11 cellular contexts compared by ENCODE assay signal in genomic region chr6:170480045-170480714, GRCh38.
A peak's percentile ranks its signal among the peaks of the same experiment; 100 is the strongest.
DNase-seq lines count a peak whose midpoint lies in the region; ATAC-seq, FAIRE-seq and TF ChIP-seq lines count a peak whose summit lies in the region.
"Had no signal": no experiment of that assay in that cellular context is flagged by ENCODE, and none has a peak within 500 bp of the region (broad histone marks: within the 10 kb centered on the region; RNA-seq: fewer than 3 reads in every experiment).

No MANE protein-coding gene starts in this region.

- H3K4me3 ChIP-seq in adrenal gland (no peak overlapping the region), stomach (no peak overlapping the region)

- 24 to 36% (median 35%) methylated on average over 3 to 6 of the region's 6 CpGs for WGBS in adrenal gland, 4 donors
- 22 to 31% (median 26%) methylated on average over 6 of the region's 6 CpGs for WGBS in stomach, 5 donors

- TF ChIP-seq CTCF in adrenal gland (IDR thresholded peaks at IDR 0.05) (peak in 4 of 6 experiments; percentile 11 to 26 (median 15)), stomach (IDR thresholded peaks at IDR 0.05) (no peak)

- H3K27me3 ChIP-seq in adrenal gland = no peaks in the 10 kb centered on the region
- no peaks in the 10 kb centered on the region for H3K27me3 ChIP-seq in stomach

- no peaks in the 10 kb centered on the region for H3K36me3 ChIP-seq in adrenal gland (replicated peaks in 1 of 2)
- H3K36me3 ChIP-seq in stomach = no peaks in the 10 kb centered on the region

- H3K27ac ChIP-seq in adrenal gland (no peak overlapping the region), stomach (no peak overlapping the region)

- intact Hi-C loops in adrenal gland (cut with DNase I) = no loop called here
- intact Hi-C loops in stomach (cut with DNase I; ENCODE audit: low total_unique reads) = no loop called here

- TF ChIP-seq POLR2A in adrenal gland (IDR thresholded peaks at IDR 0.05) (no peak), stomach (IDR thresholded peaks at IDR 0.05) (no peak)

- TF ChIP-seq EP300 in stomach (IDR thresholded peaks at IDR 0.05) = no peak

- no peak for ATAC-seq in activated CD4-positive, CD25-positive, alpha-beta regulatory T cell treated with anti-CD3 and anti-CD28 coated beads, Interleukin-2, amount 50 U/mL, for 24 hours
- no peak for ATAC-seq in HG03378 (IDR thresholded peaks at IDR 0.05; ENCODE audit: unreplicated experiment)
- ATAC-seq: activated CD8-positive, alpha-beta T cell treated with anti-CD3 and anti-CD28 coated beads for 36 hours; natural killer cell had no signal

- DNase-seq in HTR-8/SVneo (ENCODE audit: insufficient read length, low spot score) = peak; percentile 17
- peak in 5 of 7 donors; percentile 19 to 49 (median 22) for DNase-seq in adrenal gland
- peak; percentile 31 for DNase-seq in hepatic stellate cell (ENCODE audit: low spot score)
- peak; percentile 40 for DNase-seq in stomach
- DNase-seq in activated CD4-positive, alpha-beta T cell treated with anti-CD3 and anti-CD28 coated beads, Interleukin-2, amount 50 U/mL, for 48 hours = no peak
- DNase-seq: activated CD8-positive, alpha-beta T cell treated with anti-CD3 and anti-CD28 coated beads for 36 hours; natural killer cell; SIG-M5 had no signal

- FAIRE-seq in HTR-8/SVneo (lab: Jason Lieb, UNC) = no peak
- FAIRE-seq: frontal cortex had no signal

- H3K9me3 ChIP-seq in adrenal gland (replicated peaks in 1 of 3) (no peaks in the 10 kb centered on the region), stomach (peaks cover 0 to 7% (median 0%) of the 10 kb centered on the region in 4 donors)

- no peaks in the 10 kb centered on the region for H3K4me1 ChIP-seq in adrenal gland (replicated peaks in 1 of 2)
- peaks cover 0 to 7% (median 0%) of the 10 kb centered on the region in 4 donors for H3K4me1 ChIP-seq in stomach

Comparison
In these comparisons a context has a peak if more than half of its experiments do, and no peak if none do; other contexts are left out.
1. DNase-seq: peak in HTR-8/SVneo (single experiment), adrenal gland (5 of 7), hepatic stellate cell (single experiment) and stomach (single experiment); none in activated CD4-positive, alpha-beta T cell treated with anti-CD3 and anti-CD28 coated beads, Interleukin-2, amount 50 U/mL, for 48 hours (0 of 2).
2. CTCF ChIP-seq: peak in adrenal gland (4 of 6); none in stomach (0 of 7).